ENCODE assay signal across 29 cellular contexts in the genomic region with DNA sequence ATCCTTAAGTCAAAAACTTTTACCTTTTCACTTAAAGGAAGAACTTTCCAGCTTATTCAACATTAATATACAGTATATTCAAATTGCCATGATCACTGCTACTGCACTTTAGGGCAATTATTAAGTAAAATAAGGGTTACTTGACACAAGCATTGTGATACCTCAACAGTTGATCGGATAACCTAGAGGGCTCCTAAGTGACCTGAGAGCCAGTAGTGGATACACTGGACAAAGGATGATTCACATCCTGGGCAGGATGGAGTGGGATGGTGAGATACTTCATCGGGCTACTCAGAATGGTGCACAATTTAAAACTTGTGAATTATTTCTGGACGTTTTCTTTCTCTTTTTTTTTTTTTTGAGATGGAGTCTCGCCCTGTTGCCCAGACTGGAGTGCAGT. TPM values are rescaled to one million over a fixed set of nuclear protein-coding genes. Genes with fewer than 3 reads are reported as not detected.
A peak's percentile ranks its signal among the peaks of the same experiment; 100 is the strongest.
DNase-seq lines count a peak whose midpoint lies in the region; ATAC-seq, FAIRE-seq and TF ChIP-seq lines count a peak whose summit lies in the region.
"Had no signal": no experiment of that assay in that cellular context is flagged by ENCODE, and none has a peak within 500 bp of the region (broad histone marks: within the 10 kb centered on the region; RNA-seq: fewer than 3 reads in every experiment).

No MANE protein-coding gene starts in this region.

- no peaks in the 10 kb centered on the region for H3K9me1 ChIP-seq in IMR-90 (ENCODE audit: insufficient read depth, low read length)
- no peaks in the 10 kb centered on the region for H3K9me1 ChIP-seq in endothelial cell of umbilical vein (replicated peaks; ENCODE audit: control insufficient read depth, extremely low read depth, insufficient read depth, low read length)

- TF ChIP-seq RAD21 in IMR-90 (IDR thresholded peaks at IDR 0.05; ENCODE audit: low read length) = no peak

- no peak overlapping the region for H3K27ac ChIP-seq in IMR-90 (ENCODE audit: insufficient read depth, low read length)
- no peak overlapping the region for H3K27ac ChIP-seq in RWPE2 (ENCODE audit: poor library complexity, severe bottlenecking)
- H3K27ac ChIP-seq in endothelial cell of umbilical vein (ENCODE audit: insufficient read depth, low read depth, low read length) = no peak overlapping the region
- H3K27ac ChIP-seq: BLaER1, SJCRH30 had no signal

- no peak overlapping the region for H3K23ac ChIP-seq in IMR-90 (ENCODE audit: low read depth, low read length)

- ATAC-seq in IMR-90 (ENCODE audit: low read depth) (no peak), RWPE2 (ENCODE audit: low read depth) (peak; percentile 54; the same call in 1 of the 3 replicates), GM18870 (IDR thresholded peaks at IDR 0.05; ENCODE audit: unreplicated experiment) (no peak)
- ATAC-seq: Panc1, SK-N-SH treated with all-trans-retinoic acid at 6 μM for 48 hours had no signal

- no peaks in the 10 kb centered on the region for H3K79me2 ChIP-seq in endothelial cell of umbilical vein (ENCODE audit: control insufficient read depth, insufficient read depth, low read length)

- peak; percentile 33 for DNase-seq in A172 (ENCODE audit: low spot score)
- DNase-seq in IMR-90 = peak; percentile 27
- DNase-seq in RWPE2 (ENCODE audit: low spot score) = no peak
- DNase-seq in endothelial cell of umbilical vein (ENCODE audit: low read depth, low spot score) = peak; percentile 9
- DNase-seq in DMS114 treated with DMSO at 0.1 percent for 48 hours (lab: John Stamatoyannopoulos, UW; ENCODE audit: unreplicated experiment) = no peak
- DNase-seq in HTR-8/SVneo (ENCODE audit: insufficient read length, low spot score) = no peak
- DNase-seq in DMS153 (lab: John Stamatoyannopoulos, UW) = no peak
- DNase-seq: 8988T; CD4-positive, alpha-beta T cell; COR-L47; DMS79; EL; GF-D8; HCEC 1CT; Kasumi-1; NCI-H1105 treated with DMSO at 0.1 percent for 48 hours; NCI-H146; NCI-H1930; NCI-H2107; NCI-H446; NCI-H526; NCI-H82; NK-92 treated with Interleukin-12 subunit alpha and Interleukin-12 subunit beta, amount 100 ng/mL, for 24 hours; SJCRH30 had no signal

- no peak overlapping the region for H4K91ac ChIP-seq in IMR-90 (ENCODE audit: insufficient read depth, low read depth, low read length)

- H2BK5ac ChIP-seq in IMR-90 (ENCODE audit: low read depth, low read length, poor library complexity, severe bottlenecking) = no peak overlapping the region

- H4K5ac ChIP-seq in IMR-90 (ENCODE audit: low read depth, low read length) = no peak overlapping the region

- FAIRE-seq in endothelial cell of umbilical vein (lab: Jason Lieb, UNC) (no peak), HTR-8/SVneo (lab: Jason Lieb, UNC) (no peak)
- FAIRE-seq: H1 had no signal

- intact Hi-C loops in IMR-90 (cut with micrococcal nuclease) = no loop called here
- intact Hi-C loops in endothelial cell of umbilical vein (cut with micrococcal nuclease) = no loop called here

- no peak overlapping the region for H3K56ac ChIP-seq in IMR-90 (ENCODE audit: extremely low read depth, insufficient read depth, low read length)

- TF ChIP-seq CTCF in IMR-90 (conservative IDR thresholded peaks at IDR 0.05; ENCODE audit: low read depth, low read length) (no peak), RWPE2 (IDR thresholded peaks at IDR 0.05; ENCODE audit: poor library complexity, severe bottlenecking) (no peak), endothelial cell of umbilical vein (IDR thresholded peaks at IDR 0.05; ENCODE audit: extremely low read depth in 1 of 2, insufficient read depth in 1 of 2, low read depth in 1 of 2, low read length in 2 of 2) (no peak)

- no peak overlapping the region for H3K4ac ChIP-seq in IMR-90 (ENCODE audit: low read depth, low read length)

- 80% methylated on average over 1 of the region's 4 CpGs; no CpG with 5 or more reads in 1 of the 2 experiments for WGBS in IMR-90 (ENCODE audit: extremely low coverage in 2 of 2, insufficient read length in 1 of 2), 2 experiments

- no peaks in the 10 kb centered on the region for H3K79me1 ChIP-seq in IMR-90 (ENCODE audit: low read depth in 1 of 2, low read length in 2 of 2)

- no peak overlapping the region for H2BK120ac ChIP-seq in IMR-90 (ENCODE audit: low read depth, low read length)

- H3K4me3 ChIP-seq in IMR-90 (ENCODE audit: insufficient read depth, low read depth, low read length) (no peak overlapping the region), RWPE2 (ENCODE audit: severe bottlenecking) (no peak overlapping the region), endothelial cell of umbilical vein (replicated peaks in 1 of 3; ENCODE audit: insufficient read depth in 1 of 3, low read depth in 1 of 3, low read length in 3 of 3) (no peak overlapping the region)
- H3K4me3 ChIP-seq: BLaER1, SJCRH30 had no signal

- H3K9ac ChIP-seq in IMR-90 (ENCODE audit: low read depth, low read length) (no peak overlapping the region), endothelial cell of umbilical vein (replicated peaks; ENCODE audit: extremely low read depth, insufficient read depth, low read length) (no peak overlapping the region)
- H3K9ac ChIP-seq: BLaER1 had no signal

- H3K9me3 ChIP-seq in IMR-90 (ENCODE audit: control insufficient read depth, insufficient read depth, low read length) = peaks cover 3% of the 10 kb centered on the region; the same call in 1 of the 2 replicates
- H3K9me3 ChIP-seq in RWPE2 (ENCODE audit: severe bottlenecking) = no peaks in the 10 kb centered on the region
- H3K9me3 ChIP-seq in endothelial cell of umbilical vein (replicated peaks; ENCODE audit: control insufficient read depth, insufficient read depth, low read length) = no peaks in the 10 kb centered on the region
- H3K9me3 ChIP-seq: SJCRH30 had no signal

- dilution Hi-C loops in IMR-90 (cut with HindIII; ENCODE audit: low sequenced_read_pairs, unreplicated experiment) = no loop called here
- dilution Hi-C loops in endothelial cell of umbilical vein (cut with MboI; ENCODE audit: extremely low pct_ligation_motif_present, low sequenced_read_pairs) = no loop called here

- H3K14ac ChIP-seq in IMR-90 (replicated peaks; ENCODE audit: low read depth, low read length) = no peak overlapping the region

- CTCF ChIA-PET in IMR-90 (lab: Yijun Ruan, JAX) (interaction anchor here (1.8 kb wide), 1 partner anchor 54 kb away, joined by 6 read pairs; the partner anchor contains the start of gene PPM1J), endothelial cell of umbilical vein (lab: Charles Lee) (interaction anchor here (1.5 kb wide), 1 partner anchor 9 kb away, joined by 3 read pairs; no protein-coding TSS in a partner anchor)

- POLR2A ChIA-PET in IMR-90 (lab: Charles Lee; ENCODE audit: unreplicated experiment) (no interaction called here), endothelial cell of umbilical vein (lab: Charles Lee) (no interaction called here)

- H2BK15ac ChIP-seq in IMR-90 (ENCODE audit: low read depth, low read length) = no peak overlapping the region

- H2BK20ac ChIP-seq in IMR-90 (ENCODE audit: low read depth, low read length) = no peak overlapping the region

- H3K4me2 ChIP-seq in IMR-90 (ENCODE audit: low read depth, low read length) (no peak overlapping the region), endothelial cell of umbilical vein (ENCODE audit: insufficient read depth, low read length) (no peak overlapping the region)
- H3K4me2 ChIP-seq: BLaER1 had no signal

- H2AFZ ChIP-seq in IMR-90 (replicated peaks; ENCODE audit: low read length, poor library complexity) (no peak overlapping the region), endothelial cell of umbilical vein (ENCODE audit: low read depth, low read length) (no peak overlapping the region)

- no peak overlapping the region for H2AK9ac ChIP-seq in IMR-90 (replicated peaks; ENCODE audit: low read depth, low read length, poor library complexity)

- H3K4me1 ChIP-seq in IMR-90 (ENCODE audit: control insufficient read depth, insufficient read depth, low read length) = no peaks in the 10 kb centered on the region
- H3K4me1 ChIP-seq in RWPE2 (ENCODE audit: insufficient read depth, poor library complexity, severe bottlenecking) = no peaks in the 10 kb centered on the region
- H3K4me1 ChIP-seq in endothelial cell of umbilical vein (ENCODE audit: control insufficient read depth, extremely low read depth, insufficient read depth, low read length) = no peaks in the 10 kb centered on the region
- H3K4me1 ChIP-seq: SJCRH30 had no signal

- in situ Hi-C loops in IMR-90 (cut with MboI; ENCODE audit: low sequenced_read_pairs) = no loop called here

- H3K18ac ChIP-seq in IMR-90 (ENCODE audit: low read depth, low read length) = no peak overlapping the region

- BruUV-seq in IMR-90 (replicated peaks; lab: Mats Ljungman, UMichigan) (no TSS peak), endothelial cell of umbilical vein (replicated peaks; lab: Mats Ljungman, UMichigan) (no TSS peak)

- H2AK5ac ChIP-seq in IMR-90 (ENCODE audit: low read depth, low read length) = no peak overlapping the region

- H4K20me1 ChIP-seq in IMR-90 (ENCODE audit: insufficient read depth, low read length) (no peaks in the 10 kb centered on the region), endothelial cell of umbilical vein (replicated peaks; ENCODE audit: control insufficient read depth, extremely low read depth, insufficient read depth, low read length) (no peaks in the 10 kb centered on the region)
- H4K20me1 ChIP-seq: BLaER1 had no signal

- no peaks in the 10 kb centered on the region for H3K36me3 ChIP-seq in IMR-90 (ENCODE audit: control insufficient read depth, insufficient read depth, low read length)
- no peaks in the 10 kb centered on the region for H3K36me3 ChIP-seq in RWPE2 (ENCODE audit: low read depth)
- no peaks in the 10 kb centered on the region for H3K36me3 ChIP-seq in endothelial cell of umbilical vein (ENCODE audit: control insufficient read depth in 2 of 2, extremely low read depth in 1 of 2, insufficient read depth in 2 of 2, low read length in 2 of 2)
- H3K36me3 ChIP-seq: BLaER1, SJCRH30 had no signal

- H4K8ac ChIP-seq in IMR-90 (ENCODE audit: low read depth in 2 of 2, low read length in 2 of 2) = no peak overlapping the region

- TF ChIP-seq POLR2A in IMR-90 (IDR thresholded peaks at IDR 0.05; ENCODE audit: low read depth, low read length) = no peak
- no peak for TF ChIP-seq POLR2A in endothelial cell of umbilical vein (IDR thresholded peaks at IDR 0.05; ENCODE audit: low read depth, low read length)

- H3K27me3 ChIP-seq in IMR-90 (ENCODE audit: control insufficient read depth, insufficient read depth, low read length) = peaks cover 5% of the 10 kb centered on the region; the same call in 1 of the 2 replicates
- H3K27me3 ChIP-seq in RWPE2 (ENCODE audit: insufficient read depth, poor library complexity, severe bottlenecking) = no peaks in the 10 kb centered on the region
- peaks cover 0 to 4% of the 10 kb centered on the region in 2 experiments for H3K27me3 ChIP-seq in endothelial cell of umbilical vein (ENCODE audit: control insufficient read depth in 2 of 2, insufficient read depth in 2 of 2, low read length in 2 of 2)
- H3K27me3 ChIP-seq: BLaER1, SJCRH30 had no signal

RNA-seq across cellular contexts. Expression of gene PPM1J, which starts 54.5 kb away (rescaled TPM):
- total RNA-seq in A172 (2014; rRNA removed; shearing (Covaris generic)) = 0.36 and 0.53 TPM in 2 replicates
- total RNA-seq in IMR-90 (2012; rRNA removed) = 1.4 and 1.8 TPM in 2 replicates
- 2.4 and 2.8 TPM in 2 replicates for polyA plus RNA-seq in IMR-90 (2012; rRNA removed)
- polyA plus RNA-seq in IMR-90 (2012; cell fraction: cytosol; rRNA removed) = 2.1 and 3.2 TPM in 2 replicates
- polyA plus RNA-seq in IMR-90 (2012; cell fraction: nucleus; rRNA removed; ENCODE audit: low replicate concordance) = 6.2 and 9.1 TPM in 2 replicates
- 1.7 and 2.4 TPM in 2 replicates for total RNA-seq in endothelial cell of umbilical vein
- 3.1 and 3.2 TPM in 2 replicates for polyA plus RNA-seq in endothelial cell of umbilical vein
- polyA plus RNA-seq in endothelial cell of umbilical vein (2011; cell fraction: cytosol; rRNA removed) = 1.7 and 2.7 TPM in 2 replicates
- 6.6 and 7.0 TPM in 2 replicates for polyA plus RNA-seq in endothelial cell of umbilical vein (2011; cell fraction: nucleus; rRNA removed)
- polyA plus RNA-seq in endothelial cell of umbilical vein (2012) = 1.4 and 1.7 TPM in 2 replicates
- polyA minus RNA-seq in endothelial cell of umbilical vein = 1.0 and 1.7 TPM in 2 replicates
- polyA minus RNA-seq in endothelial cell of umbilical vein (2011; cell fraction: cytosol; rRNA and poly(A)+ RNA removed) = not detected
- 0.58 and 0.96 TPM in 2 replicates for polyA minus RNA-seq in endothelial cell of umbilical vein (2011; cell fraction: nucleus; rRNA and poly(A)+ RNA removed)

Comparison
In these comparisons a context has a peak if more than half of its experiments do, and no peak if none do; other contexts are left out.
1. DNase-seq: peak in A172 (single experiment), IMR-90 (single experiment) and endothelial cell of umbilical vein (single experiment); none in RWPE2 (single experiment), DMS114 treated with DMSO at 0.1 percent for 48 hours (single experiment), HTR-8/SVneo (single experiment) and DMS153 (single experiment).